In the genomic region with DNA sequence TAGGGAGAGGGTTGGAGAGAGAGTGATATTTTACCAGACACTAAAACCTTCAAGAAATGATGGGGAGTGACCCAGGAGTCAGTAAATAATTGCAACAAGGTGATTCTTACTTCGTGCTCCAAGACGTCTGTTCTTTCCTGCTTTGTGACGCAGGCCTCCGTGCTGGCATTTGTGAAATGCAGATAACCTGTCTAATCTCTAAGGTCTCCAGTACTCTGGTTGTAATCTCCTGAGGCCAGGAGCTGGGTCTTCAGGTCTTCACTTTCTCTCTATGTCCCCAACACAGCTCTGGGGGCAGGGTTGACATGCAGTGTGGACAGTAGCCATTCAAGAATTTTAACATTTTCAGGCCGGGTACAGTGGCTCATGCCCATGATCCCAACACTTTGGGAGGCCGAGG, we compare ENCODE assay signal across 16 cellular contexts. TPM values are rescaled to one million over a fixed set of nuclear protein-coding genes. Genes with fewer than 3 reads are reported as not detected.
"Had no signal": no experiment of that assay in that cellular context is flagged by ENCODE, and none has a peak within 500 bp of the region (broad histone marks: within the 10 kb centered on the region; RNA-seq: fewer than 3 reads in every experiment).

No MANE protein-coding gene starts in this region.

- H3K27ac ChIP-seq: coronary artery, heart left ventricle, thoracic aorta, transverse colon had no signal

- H3K36me3 ChIP-seq: heart left ventricle, thoracic aorta, transverse colon had no signal

- DNase-seq: effector CD4-positive, alpha-beta T cell; hippocampal formation; kidney glomerular epithelial cell; midbrain; naive B cell; stimulated activated CD4-positive, alpha-beta T cell treated with anti-CD3 and anti-CD28 coated beads, Interleukin-2, amount 100 ng/mL, for 24 hours; stimulated activated CD4-positive, alpha-beta T cell treated with anti-CD3 and anti-CD28 coated beads, Interleukin-4, amount 100 ng/mL, for 4 hours; stimulated activated naive B cell treated with anti-CD40 and anti-IgM and Interleukin-4, amounts not matched to agents 10 μg/mL and 1 μg/mL and 100 μg/mL, for 72 hours; stimulated activated naive CD8-positive, alpha-beta T cell treated with anti-CD3 and anti-CD28 coated beads, Interleukin-15, amount 100 ng/mL, for 72 hours; transverse colon had no signal

- H3K4me1 ChIP-seq: transverse colon had no signal

- H3K9me3 ChIP-seq: thoracic aorta, transverse colon had no signal

- H3K4me3 ChIP-seq: coronary artery, heart left ventricle, thoracic aorta, transverse colon had no signal

- H3K27me3 ChIP-seq: heart left ventricle, transverse colon had no signal

RNA-seq across cellular contexts. Expression of a gene that starts 57.2 kb away (rescaled TPM):
- total RNA-seq: dermis microvascular lymphatic vessel endothelial cell, glomerular endothelial cell, pulmonary artery endothelial cell had no signal
